Comparison of ENCODE assay signal across 8 cellular contexts in the genomic region with DNA sequence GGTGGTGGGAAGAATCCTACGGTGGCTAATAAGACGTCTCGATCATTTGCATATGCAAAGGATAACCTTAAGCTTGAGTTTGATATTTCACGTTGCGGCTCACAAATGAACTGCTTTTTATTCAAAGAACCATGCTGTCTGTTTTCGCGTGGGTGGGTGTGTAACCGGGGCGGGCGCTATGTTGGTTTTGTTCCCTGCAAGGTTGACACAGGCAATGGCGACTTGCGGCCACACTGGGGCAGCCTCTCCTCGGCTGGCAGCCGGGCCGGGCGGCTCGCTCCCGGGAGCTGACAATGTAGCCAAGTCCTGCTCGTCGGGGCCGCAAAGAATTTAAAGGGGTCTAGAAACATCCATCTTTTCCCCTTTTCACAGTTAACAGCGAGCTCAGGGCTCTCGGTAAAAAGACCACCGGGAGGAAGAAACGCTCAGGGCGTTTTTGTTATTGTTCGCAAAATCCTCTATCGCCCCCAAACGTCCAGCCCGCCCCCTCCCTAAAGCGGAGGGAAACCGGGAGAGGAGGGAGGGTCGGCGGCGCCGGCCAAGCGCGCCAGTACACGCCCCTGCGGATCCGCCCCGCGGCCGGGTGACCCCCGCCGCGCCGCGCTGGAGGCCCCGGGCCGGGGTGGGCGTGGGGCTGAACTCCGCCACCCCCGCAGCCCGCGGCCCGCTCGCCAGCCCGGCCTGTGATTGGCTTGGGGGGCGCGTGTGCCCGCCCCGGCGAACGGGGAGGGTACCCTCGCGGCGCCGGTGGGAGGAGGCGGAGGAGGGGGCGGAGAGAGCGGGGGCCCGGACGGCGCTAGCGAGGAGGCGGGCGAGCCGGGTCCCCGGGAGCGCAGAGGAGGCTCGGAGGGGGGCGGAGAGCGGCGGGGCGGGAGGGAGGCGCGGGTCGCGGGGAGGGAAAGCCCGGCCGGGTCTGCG. TPM values are rescaled to one million over a fixed set of nuclear protein-coding genes. Genes with fewer than 3 reads are reported as not detected.
DNase-seq lines count a peak whose midpoint lies in the region; ATAC-seq, FAIRE-seq and TF ChIP-seq lines count a peak whose summit lies in the region.

A gene (plus strand): TSS at position 775 of the 918 bp plus-strand sequence. CDS start 435 bp downstream, outside the sequence.

- H3K4me3 ChIP-seq in AG04450 (ENCODE audit: low read depth, low read length): peak within 1 kb of the TSS; percentile 78
- H3K4me3 ChIP-seq in keratinocyte (ENCODE audit: control insufficient read depth in 2 of 3, extremely low read depth in 1 of 3, insufficient read depth in 2 of 3, low read depth in 1 of 3, low read length in 3 of 3): peak within 1 kb of the TSS; percentile 51 to 86 (median 69)

- peak; percentile 55 for FAIRE-seq in keratinocyte (lab: Jason Lieb, UNC)

- peaks cover 8% of the 10 kb centered on the region for H3K27me3 ChIP-seq in AG04450 (ENCODE audit: control insufficient read depth, insufficient read depth, low read length)
- no peaks in the 10 kb centered on the region for H3K27me3 ChIP-seq in keratinocyte (ENCODE audit: control insufficient read depth, extremely low read depth, insufficient read depth, low read length)

- H3K27ac ChIP-seq in AG04450 (ENCODE audit: low read depth, low read length) (peak within 1 kb of the TSS; percentile 68), keratinocyte (ENCODE audit: control insufficient read depth, insufficient read depth, low read length) (peak within 1 kb of the TSS; percentile 84)

- H3K27ac Mint-ChIP-seq in central memory CD8-positive, alpha-beta T cell (ENCODE audit: low read depth): no peak within 1 kb of the TSS

- H4K20me1 ChIP-seq in keratinocyte (ENCODE audit: control insufficient read depth, extremely low read depth, insufficient read depth, low read length): no peaks in the 10 kb centered on the region

- ATAC-seq in GM18870 (IDR thresholded peaks at IDR 0.05; ENCODE audit: unreplicated experiment): peak; percentile 78
- peak; percentile 72 for ATAC-seq in HG03135 (IDR thresholded peaks at IDR 0.05; ENCODE audit: unreplicated experiment)
- peak; percentile 78 for ATAC-seq in central memory CD8-positive, alpha-beta T cell (replicated peaks; ENCODE audit: extremely low read depth, poor library complexity, severe bottlenecking)

- TF ChIP-seq CTCF in AG04450 (IDR thresholded peaks at IDR 0.05; ENCODE audit: low read depth, low read length) (peak; percentile 86), keratinocyte (optimal IDR thresholded peaks at IDR 0.05 in 1 of 3, IDR thresholded peaks at IDR 0.05 in 1 of 3, conservative IDR thresholded peaks at IDR 0.05 in 1 of 3; ENCODE audit: extremely low read depth in 1 of 3, insufficient read depth in 2 of 3, low read length in 3 of 3) (peak; percentile 53 to 95 (median 95))

- peak within 1 kb of the TSS; percentile 99 for H3K4me2 ChIP-seq in keratinocyte (ENCODE audit: control insufficient read depth, extremely low read depth, insufficient read depth, low read depth, low read length)

- peak within 1 kb of the TSS; percentile 82 for H3K4me3 Mint-ChIP-seq in central memory CD8-positive, alpha-beta T cell

- peaks cover 26% of the 10 kb centered on the region for H3K4me1 ChIP-seq in keratinocyte (ENCODE audit: control insufficient read depth, extremely low read depth, insufficient read depth, low read length)

- peaks cover 37% of the 10 kb centered on the region for H3K4me1 Mint-ChIP-seq in central memory CD8-positive, alpha-beta T cell

- no peaks in the 10 kb centered on the region for H3K9me1 ChIP-seq in keratinocyte (ENCODE audit: control insufficient read depth, extremely low read depth, insufficient read depth, low read length)

- peaks cover 7% of the 10 kb centered on the region for H3K36me3 Mint-ChIP-seq in central memory CD8-positive, alpha-beta T cell (ENCODE audit: insufficient read depth)

- H2AFZ ChIP-seq in keratinocyte (ENCODE audit: control insufficient read depth, low read length): peak within 1 kb of the TSS; percentile 89

- H3K27me3 Mint-ChIP-seq in central memory CD8-positive, alpha-beta T cell: peaks cover 67% of the 10 kb centered on the region

- peak within 1 kb of the TSS; percentile 75 for H3K9ac ChIP-seq in keratinocyte (ENCODE audit: control insufficient read depth, extremely low read depth, insufficient read depth, low read length)

- no peaks in the 10 kb centered on the region for H3K36me3 ChIP-seq in keratinocyte (ENCODE audit: control insufficient read depth in 2 of 2, extremely low read depth in 1 of 2, insufficient read depth in 2 of 2, low read length in 2 of 2)

- H3K9me3 ChIP-seq in AG04450 (ENCODE audit: control insufficient read depth, insufficient read depth, low read length) (peaks cover 4% of the 10 kb centered on the region; the same call in 1 of the 2 replicates), keratinocyte (ENCODE audit: control insufficient read depth, low read depth, low read length) (no peaks in the 10 kb centered on the region)

- CTCF ChIA-PET in AG04450 (lab: Charles Lee): interaction anchor here (0.5 to 1.9 kb wide), 55 partner anchors 9 to 463 kb away, joined by 3 to 41 read pairs (median 4); no protein-coding TSS in a partner anchor

- dilution Hi-C loops in keratinocyte (cut with MboI; ENCODE audit: extremely low pct_ligation_motif_present, low sequenced_read_pairs): loop anchor here (25.0 kb wide), 1 partner anchor 156 kb away; no protein-coding TSS in a partner anchor

- peak; percentile 65 for DNase-seq in AG04450 (ENCODE audit: low read depth, low spot score)
- peak; percentile 85 for DNase-seq in NCI-H2196 (lab: John Stamatoyannopoulos, UW; ENCODE audit: unreplicated experiment)
- DNase-seq in activated CD4-positive, CD25-positive, alpha-beta regulatory T cell treated with anti-CD3 and anti-CD28 coated beads, Interleukin-2, amount 50 U/mL, for 16 hours (ENCODE audit: low read depth, low spot score): peak; percentile 55
- DNase-seq in central memory CD8-positive, alpha-beta T cell (ENCODE audit: low spot score in 2 of 2): peak; percentile 46 to 52
- DNase-seq in keratinocyte (ENCODE audit: low read depth, low spot score): peak; percentile 45
- peak; percentile 69 for DNase-seq in stimulated activated CD4-positive, alpha-beta T cell treated with anti-CD3 and anti-CD28 coated beads, Interleukin-12 subunit alpha, Interleukin-12 subunit beta, amount 100 ng/mL, for 4 hours

- H3K9me3 Mint-ChIP-seq in central memory CD8-positive, alpha-beta T cell: no peaks in the 10 kb centered on the region

- POLR2A ChIA-PET in AG04450 (lab: Yijun Ruan, JAX): interaction anchor here (0.6 kb wide), 1 partner anchor 295 kb away, joined by 8 read pairs; no protein-coding TSS in a partner anchor

- H3K79me2 ChIP-seq in keratinocyte (ENCODE audit: control insufficient read depth, insufficient read depth, low read length): peaks cover 29% of the 10 kb centered on the region

RNA-seq across cellular contexts. Expression of the gene that starts here (rescaled TPM):
- polyA plus RNA-seq in AG04450 (2011; rRNA removed) (13.5 and 15.0 TPM in 2 replicates), keratinocyte (27.3 to 80.8 TPM (median 52.6 TPM) in 3 replicates)
- polyA minus RNA-seq in AG04450 (2011; rRNA and poly(A)+ RNA removed): 21.2 and 25.5 TPM in 2 replicates
- 109 TPM for polyA plus RNA-seq in keratinocyte (2011; ENCODE audit: low read depth)
- 39.3 and 48.6 TPM in 2 replicates for polyA plus RNA-seq in keratinocyte (2011; cell fraction: cytosol; rRNA removed)
- 117 and 140 TPM in 2 replicates for polyA plus RNA-seq in keratinocyte (2011; cell fraction: nucleus; rRNA removed)
- polyA plus RNA-seq in keratinocyte (2012; ENCODE audit: low replicate concordance): 77.8 and 96.4 TPM in 2 replicates
- 65.0 to 149 TPM (median 125 TPM) in 3 replicates for polyA minus RNA-seq in keratinocyte
- polyA minus RNA-seq in keratinocyte (2011; cell fraction: cytosol; rRNA and poly(A)+ RNA removed): 26.9 TPM
- 108 and 202 TPM in 2 replicates for polyA minus RNA-seq in keratinocyte (2011; cell fraction: nucleus; rRNA and poly(A)+ RNA removed)

Comparison
In these comparisons a context has a peak if more than half of its experiments do, and no peak if none do; other contexts are left out.
1. Peak in every context shown above with its lines: DNase-seq, ATAC-seq, H3K4me3 ChIP-seq and H3K27ac ChIP-seq.